14 cellular contexts compared by ENCODE assay signal in genomic region chr3:2940062-2940461, GRCh38.
"Had no signal": no experiment of that assay in that cellular context is flagged by ENCODE, and none has a peak within 500 bp of the region (broad histone marks: within the 10 kb centered on the region; RNA-seq: fewer than 3 reads in every experiment).

No MANE protein-coding gene starts in this region.

- H3K4me3 Mint-ChIP-seq: activated CD4-positive, alpha-beta T cell treated with anti-CD3 and anti-CD28 coated beads, Interleukin-2, amount 10 ng/mL, durations not matched to agents 7 days and 5 days; mesothelial cell of epicardium; neural crest cell had no signal

- DNase-seq: activated CD4-positive, alpha-beta T cell treated with anti-CD3 and anti-CD28 coated beads, Interleukin-2, amount 10 ng/mL, durations not matched to agents 7 days and 5 days; activated CD4-positive, CD25-positive, alpha-beta regulatory T cell; anterior cingulate cortex; cerebellar nuclear complex; effector CD8-positive, alpha-beta T cell; esophagus squamous epithelium; islet precursor cell; right cardiac atrium; stimulated activated CD4-positive, alpha-beta T cell treated with anti-CD3 and anti-CD28 coated beads, Interleukin-15, amount 100 ng/mL, for 24 hours; stimulated activated CD4-positive, alpha-beta T cell treated with anti-CD3 and anti-CD28 coated beads, Interleukin-4, amount 100 ng/mL, for 1 hour; stimulated activated naive CD4-positive, alpha-beta T cell; tibial artery had no signal

- H3K27ac Mint-ChIP-seq: activated CD4-positive, alpha-beta T cell treated with anti-CD3 and anti-CD28 coated beads, Interleukin-2, amount 10 ng/mL, durations not matched to agents 7 days and 5 days; mesothelial cell of epicardium had no signal

- H3K9me3 Mint-ChIP-seq: activated CD4-positive, alpha-beta T cell treated with anti-CD3 and anti-CD28 coated beads, Interleukin-2, amount 10 ng/mL, durations not matched to agents 7 days and 5 days; mesothelial cell of epicardium; neural crest cell had no signal

- H3K36me3 Mint-ChIP-seq: mesothelial cell of epicardium had no signal

- ATAC-seq: right cardiac atrium had no signal

- H3K4me1 Mint-ChIP-seq: activated CD4-positive, alpha-beta T cell treated with anti-CD3 and anti-CD28 coated beads, Interleukin-2, amount 10 ng/mL, durations not matched to agents 7 days and 5 days; neural crest cell had no signal
